In genomic region chr6:14953806-14954205, GRCh38 we compare ENCODE assay signal across 1 cellular context.
TF ChIP-seq lines count a peak whose summit lies in the region.

No MANE protein-coding gene starts in this region.

TF ChIP-seq in H1, 55 proteins besides CTCF, POLR2A, EP300 and RAD21:
- TF ChIP-seq EGR1 (IDR thresholded peaks at IDR 0.05; ENCODE audit: borderline replicate concordance, low read depth, low read length) (no peak), SP4 (IDR thresholded peaks at IDR 0.05; ENCODE audit: low read length) (no peak), TAF7 (optimal IDR thresholded peaks at IDR 0.05; ENCODE audit: borderline replicate concordance, low read depth, low read length) (no peak), EZH2 (IDR thresholded peaks at IDR 0.05; ENCODE audit: low read depth, low read length, severe bottlenecking) (no peak), TCF12 (IDR thresholded peaks at IDR 0.05; ENCODE audit: low read depth, low read length) (no peak), JUN (IDR thresholded peaks at IDR 0.05; ENCODE audit: low read depth, low read length) (no peak), PHF8 (conservative IDR thresholded peaks at IDR 0.05; ENCODE audit: low read depth, low read length) (no peak), TBP (IDR thresholded peaks at IDR 0.05; ENCODE audit: low read depth, low read length) (no peak)
